Comparison of ENCODE assay signal across 8 cellular contexts in genomic region chr20:4227085-4227821, GRCh38. TPM values are rescaled to one million over a fixed set of nuclear protein-coding genes. Genes with fewer than 3 reads are reported as not detected.
DNase-seq lines count a peak whose midpoint lies in the region; TF ChIP-seq lines count a peak whose summit lies in the region.

No MANE protein-coding gene starts in this region.

- H3K9me3 ChIP-seq in MG63 (no peaks in the 10 kb centered on the region), suprapubic skin (no peaks in the 10 kb centered on the region)

- H3K36me3 Mint-ChIP-seq in neural crest cell (ENCODE audit: low read depth) = no peaks in the 10 kb centered on the region
- H3K36me3 Mint-ChIP-seq in activated naive CD8-positive, alpha-beta T cell treated with anti-CD3 and anti-CD28 coated beads for 36 hours = no peaks in the 10 kb centered on the region

- no peak overlapping the region for H3K4me3 ChIP-seq in GM12864 (ENCODE audit: low read depth, low read length)
- no peak overlapping the region for H3K4me3 ChIP-seq in MG63
- no peak overlapping the region for H3K4me3 ChIP-seq in brain microvascular endothelial cell (ENCODE audit: low read depth, low read length)
- H3K4me3 ChIP-seq in suprapubic skin = no peak overlapping the region

- WGBS in suprapubic skin = 77% methylated on average over 6 of the region's 6 CpGs

- H3K27me3 Mint-ChIP-seq in neural crest cell (ENCODE audit: low read depth) = peaks cover 25% of the 10 kb centered on the region
- H3K27me3 Mint-ChIP-seq in activated naive CD8-positive, alpha-beta T cell treated with anti-CD3 and anti-CD28 coated beads for 36 hours = peaks cover 24% of the 10 kb centered on the region

- TF ChIP-seq POLR2A in suprapubic skin (IDR thresholded peaks at IDR 0.05) = no peak

- peak; percentile 68 for TF ChIP-seq CTCF in GM12864 (IDR thresholded peaks at IDR 0.05; ENCODE audit: low read depth, low read length, missing control alignments)
- peak; percentile 82 for TF ChIP-seq CTCF in brain microvascular endothelial cell (IDR thresholded peaks at IDR 0.05; ENCODE audit: low read depth, low read length, missing control alignments)
- TF ChIP-seq CTCF in neural crest cell (conservative IDR thresholded peaks at IDR 0.05) = peak; percentile 46
- peak in 1 of 2 donors; percentile 8 for TF ChIP-seq CTCF in suprapubic skin (IDR thresholded peaks at IDR 0.05)

- peaks cover 13% of the 10 kb centered on the region for H3K4me1 Mint-ChIP-seq in neural crest cell
- no peaks in the 10 kb centered on the region for H3K4me1 Mint-ChIP-seq in activated naive CD8-positive, alpha-beta T cell treated with anti-CD3 and anti-CD28 coated beads for 36 hours

- in situ Hi-C loops in brain microvascular endothelial cell (cut with HindIII; ENCODE audit: low pct_ligation_motif_present, low sequenced_read_pairs) = no loop called here

- no peak overlapping the region for H3K4me3 Mint-ChIP-seq in neural crest cell
- no peak overlapping the region for H3K4me3 Mint-ChIP-seq in activated naive CD8-positive, alpha-beta T cell treated with anti-CD3 and anti-CD28 coated beads for 36 hours

- H3K4me1 ChIP-seq in suprapubic skin = peaks cover 3% of the 10 kb centered on the region

- no peak for TF ChIP-seq EP300 in suprapubic skin (IDR thresholded peaks at IDR 0.05)

- H3K27me3 ChIP-seq in MG63 = no peaks in the 10 kb centered on the region
- H3K27me3 ChIP-seq in brain microvascular endothelial cell (replicated peaks) = no peaks in the 10 kb centered on the region
- H3K27me3 ChIP-seq in suprapubic skin = peaks cover 17% of the 10 kb centered on the region

- H3K36me3 ChIP-seq in MG63 (no peaks in the 10 kb centered on the region), brain microvascular endothelial cell (replicated peaks) (no peaks in the 10 kb centered on the region), suprapubic skin (no peaks in the 10 kb centered on the region)

- H3K27ac Mint-ChIP-seq in neural crest cell (ENCODE audit: unreplicated experiment) = no peak overlapping the region
- H3K27ac Mint-ChIP-seq in activated naive CD8-positive, alpha-beta T cell treated with anti-CD3 and anti-CD28 coated beads for 36 hours = no peak overlapping the region

- H3K27ac ChIP-seq in brain microvascular endothelial cell = no peak overlapping the region
- no peak overlapping the region for H3K27ac ChIP-seq in suprapubic skin

- H3K9me3 Mint-ChIP-seq in neural crest cell = no peaks in the 10 kb centered on the region
- no peaks in the 10 kb centered on the region for H3K9me3 Mint-ChIP-seq in activated naive CD8-positive, alpha-beta T cell treated with anti-CD3 and anti-CD28 coated beads for 36 hours

- DNase-seq in GM12864 (ENCODE audit: low read depth) (no peak), MG63 (peak; percentile 51), brain microvascular endothelial cell (peak; percentile 52), neural crest cell (ENCODE audit: low read depth, low spot score) (no peak), C1 segment of cervical spinal cord (lab: John Stamatoyannopoulos, UW) (no peak), suprapubic skin (ENCODE audit: low spot score in 2 of 2) (no peak), NCI-H2107 treated with DMSO at 0.1 percent for 48 hours (lab: John Stamatoyannopoulos, UW; ENCODE audit: unreplicated experiment) (no peak)
- no peak for DNase-seq in activated naive CD8-positive, alpha-beta T cell treated with anti-CD3 and anti-CD28 coated beads for 36 hours

RNA-seq across cellular contexts. Expression of gene ADRA1D, which starts 21.8 kb away (rescaled TPM):
- 0.10 TPM in 1 of 2 replicates, not detected in the other for total RNA-seq in MG63 (2014; rRNA removed; shearing (Covaris generic); ENCODE audit: low replicate concordance)
- total RNA-seq in neural crest cell (0.54 and 0.66 TPM in 2 replicates), suprapubic skin (under 1 TPM in 3 of 4 donors, not detected in 1; 0.26 to 0.55 (median 0.26) TPM)
- not detected for total RNA-seq in activated naive CD8-positive, alpha-beta T cell treated with anti-CD3 and anti-CD28 coated beads for 36 hours

Comparison
In these comparisons a context has a peak if more than half of its experiments do, and no peak if none do; other contexts are left out.
1. DNase-seq: peak in MG63 (single experiment) and brain microvascular endothelial cell (single experiment); none in GM12864 (single experiment), neural crest cell (single experiment), C1 segment of cervical spinal cord (0 of 14), suprapubic skin (0 of 2), activated naive CD8-positive, alpha-beta T cell treated with anti-CD3 and anti-CD28 coated beads for 36 hours (single experiment) and NCI-H2107 treated with DMSO at 0.1 percent for 48 hours (single experiment).